In genomic region chr9:447230-448025, GRCh38 we compare ENCODE assay signal across 8 cellular contexts. TPM values are rescaled to one million over a fixed set of nuclear protein-coding genes. Genes with fewer than 3 reads are reported as not detected.
DNase-seq lines count a peak whose midpoint lies in the region; ATAC-seq, FAIRE-seq and TF ChIP-seq lines count a peak whose summit lies in the region.

No MANE protein-coding gene starts in this region.

- peak; percentile 24 to 95 (median 66) for DNase-seq in CD4-positive, CD25-positive, alpha-beta regulatory T cell
- peak; percentile 63 for DNase-seq in HS-5 (ENCODE audit: low read depth)
- peak; percentile 35 for DNase-seq in activated CD8-positive, alpha-beta memory T cell treated with anti-CD3 and anti-CD28 coated beads, Interleukin-2, amount 50 U/mL, for 24 hours (ENCODE audit: extremely low read depth)
- DNase-seq in islet precursor cell, result peak; percentile 70
- no peak for DNase-seq in upper lobe of left lung
- no peak for DNase-seq in DMS79 (lab: John Stamatoyannopoulos, UW)
- DNase-seq in GM12892 (ENCODE audit: insufficient read length), result no peak
- no peak for DNase-seq in inferior parietal cortex (ENCODE audit: extremely low spot score)

- H3K4me3 ChIP-seq in CD4-positive, CD25-positive, alpha-beta regulatory T cell (ENCODE audit: low read depth, low read length), result peak overlapping the region; percentile 51
- H3K4me3 ChIP-seq in upper lobe of left lung, result no peak overlapping the region

- H3K9me3 ChIP-seq in CD4-positive, CD25-positive, alpha-beta regulatory T cell (ENCODE audit: control insufficient read depth in 2 of 2, low read length in 2 of 2), result no peaks in the 10 kb centered on the region
- no peaks in the 10 kb centered on the region for H3K9me3 ChIP-seq in upper lobe of left lung

- peaks cover 16% of the 10 kb centered on the region for H3K4me1 ChIP-seq in CD4-positive, CD25-positive, alpha-beta regulatory T cell (ENCODE audit: control insufficient read depth, insufficient read depth, low read length, poor library complexity, severe bottlenecking)
- no peaks in the 10 kb centered on the region for H3K4me1 ChIP-seq in upper lobe of left lung

- peaks cover 88% of the 10 kb centered on the region for H3K36me3 ChIP-seq in CD4-positive, CD25-positive, alpha-beta regulatory T cell (ENCODE audit: control insufficient read depth, insufficient read depth, low read length)
- H3K36me3 ChIP-seq in upper lobe of left lung, result peaks cover 0 to 36% (median 20%) of the 10 kb centered on the region in 4 donors

- WGBS in upper lobe of left lung, 2 donors, result 63 to 64% methylated on average over 4 of the region's 4 CpGs

- no peaks in the 10 kb centered on the region for H3K27me3 Mint-ChIP-seq in CD4-positive, CD25-positive, alpha-beta regulatory T cell

- no peak for TF ChIP-seq CTCF in upper lobe of left lung (IDR thresholded peaks at IDR 0.05)

- no peak for TF ChIP-seq EP300 in upper lobe of left lung (IDR thresholded peaks at IDR 0.05)

- H3K9me3 Mint-ChIP-seq in CD4-positive, CD25-positive, alpha-beta regulatory T cell, result no peaks in the 10 kb centered on the region

- ATAC-seq in CD4-positive, CD25-positive, alpha-beta regulatory T cell (ENCODE audit: low read depth in 2 of 2), result peak; percentile 100
- ATAC-seq in upper lobe of left lung (ENCODE audit: low FRiP score in 2 of 2), result peak; percentile 43 to 69

- H3K27ac Mint-ChIP-seq in CD4-positive, CD25-positive, alpha-beta regulatory T cell, result peak overlapping the region; percentile 88 to 95 (median 88)

- peaks cover 58% of the 10 kb centered on the region for H3K36me3 Mint-ChIP-seq in CD4-positive, CD25-positive, alpha-beta regulatory T cell

- H3K27me3 ChIP-seq in CD4-positive, CD25-positive, alpha-beta regulatory T cell (ENCODE audit: control insufficient read depth, insufficient read depth, low read length), result no peaks in the 10 kb centered on the region
- H3K27me3 ChIP-seq in upper lobe of left lung, result no peaks in the 10 kb centered on the region

- FAIRE-seq in GM12892 (lab: Jason Lieb, UNC), result no peak

- H3K27ac ChIP-seq in CD4-positive, CD25-positive, alpha-beta regulatory T cell (ENCODE audit: insufficient read depth, low read length, poor library complexity, severe bottlenecking), result peak overlapping the region; percentile 63
- no peak overlapping the region for H3K27ac ChIP-seq in upper lobe of left lung

- peaks cover 9 to 31% (median 19%) of the 10 kb centered on the region in 4 donors for H3K4me1 Mint-ChIP-seq in CD4-positive, CD25-positive, alpha-beta regulatory T cell

- TF ChIP-seq POLR2A in upper lobe of left lung (IDR thresholded peaks at IDR 0.05) (no peak), GM12892 (IDR thresholded peaks at IDR 0.05; ENCODE audit: low read depth, low read length) (no peak)

- peak overlapping the region in 2 of 4 donors; percentile 6 to 46 for H3K4me3 Mint-ChIP-seq in CD4-positive, CD25-positive, alpha-beta regulatory T cell

RNA-seq across cellular contexts. Expression of gene KANK1, which starts 57.1 kb away (rescaled TPM):
- total RNA-seq in CD4-positive, CD25-positive, alpha-beta regulatory T cell, result 14.8 TPM
- 1 to 10 TPM; 3.2 to 7.8 (median 4.7) TPM for polyA plus RNA-seq in CD4-positive, CD25-positive, alpha-beta regulatory T cell
- total RNA-seq in upper lobe of left lung, result 10 to 100 TPM; 32.8 to 64.9 (median 45.3) TPM
- polyA plus RNA-seq in GM12892 (2012; ENCODE audit: missing spikeins), result 0.23 TPM

Comparison
In these comparisons a context has a peak if more than half of its experiments do, and no peak if none do; other contexts are left out.
1. DNase-seq: peak in CD4-positive, CD25-positive, alpha-beta regulatory T cell (3 of 3), HS-5 (single experiment), activated CD8-positive, alpha-beta memory T cell treated with anti-CD3 and anti-CD28 coated beads, Interleukin-2, amount 50 U/mL, for 24 hours (single experiment) and islet precursor cell (single experiment); none in upper lobe of left lung (0 of 2), DMS79 (single experiment), GM12892 (single experiment) and inferior parietal cortex (single experiment).